27 cellular contexts compared by ENCODE assay signal in genomic region chr10:72818076-72818475, GRCh38.
DNase-seq lines count a peak whose midpoint lies in the region; ATAC-seq, FAIRE-seq and TF ChIP-seq lines count a peak whose summit lies in the region.
"Had no signal": no experiment of that assay in that cellular context is flagged by ENCODE, and none has a peak within 500 bp of the region (broad histone marks: within the 10 kb centered on the region; RNA-seq: fewer than 3 reads in every experiment).

No MANE protein-coding gene starts in this region.

- peaks cover 6% of the 10 kb centered on the region for H3K4me1 Mint-ChIP-seq in endodermal cell

- H3K4me3 ChIP-seq in HepG2 (replicated peaks in 1 of 3; ENCODE audit: insufficient read depth in 1 of 3, low read depth in 2 of 3, low read length in 3 of 3) (no peak overlapping the region), right lobe of liver (no peak overlapping the region), PC-9 (no peak overlapping the region), endodermal cell (ENCODE audit: low read length) (no peak overlapping the region), foreskin fibroblast (ENCODE audit: low read depth in 1 of 2, low read length in 2 of 2) (no peak overlapping the region), colonic mucosa (no peak overlapping the region)
- H3K4me3 ChIP-seq: MG63, SK-N-MC had no signal

- H3F3A ChIP-seq in PC-9 (ENCODE audit: insufficient read depth, low read depth): peaks cover 12% of the 10 kb centered on the region; the same call in 1 of the 2 replicates

- H3K9me2 ChIP-seq in PC-9 (ENCODE audit: insufficient read depth): 0 out of 2 replicates have a peak, but pooled peaks cover 6% of the 10 kb centered on the region

- H3K4me2 ChIP-seq in HepG2 (ENCODE audit: low read depth, low read length) (no peak overlapping the region), PC-9 (no peak overlapping the region)

- peaks cover 15% of the 10 kb centered on the region for H3K9me3 Mint-ChIP-seq in endodermal cell

- 20% methylated on average over 2 of the region's 2 CpGs for WGBS in HepG2 (ENCODE audit: low lambda C conversion rate)
- 27% methylated on average over 2 of the region's 2 CpGs for WGBS in right lobe of liver (ENCODE audit: insufficient coverage, low coverage, low lambda C conversion rate, missing lambda C conversion rate)
- WGBS in endodermal cell (ENCODE audit: insufficient coverage in 1 of 2, insufficient read length in 1 of 2), 2 experiments: 75 to 89% methylated on average over 2 of the region's 2 CpGs

- DNase-seq in HepG2 (ENCODE audit: low spot score) (no peak), right lobe of liver (no peak), PC-9 (no peak), endodermal cell (no peak), renal cortical epithelial cell (ENCODE audit: low read depth) (peak; percentile 18), foreskin fibroblast (no peak), colonic mucosa (no peak)
- DNase-seq: DMS153, GOT3, KG1, MG63, NCI-H1048, NCI-H1417, NCI-H1694, NCI-H2029 treated with DMSO at 0.1 percent for 48 hours, NCI-H2227 treated with DMSO at 0.1 percent for 48 hours, NCI-H510A, NCI-H69, SHP77 treated with DMSO at 0.1 percent for 48 hours had no signal

- BruUV-seq in HepG2 (replicated peaks; lab: Mats Ljungman, UMichigan) (no TSS peak), PC-9 (replicated peaks; lab: Mats Ljungman, UMichigan) (no TSS peak)

- TF ChIP-seq POLR2A in HepG2 (IDR thresholded peaks at IDR 0.05; ENCODE audit: insufficient read depth in 1 of 2, low read depth in 2 of 2, low read length in 2 of 2): no peak
- no peak for TF ChIP-seq POLR2A in right lobe of liver (IDR thresholded peaks at IDR 0.05)

- H3K27ac ChIP-seq in HepG2 (ENCODE audit: extremely low read length, insufficient read depth, low read length) (no peak overlapping the region), right lobe of liver (no peak overlapping the region), PC-9 (0 out of 2 replicates have a peak overlapping the region, but pooled peaks have one; percentile 5), endodermal cell (ENCODE audit: low read depth, low read length) (no peak overlapping the region), colonic mucosa (no peak overlapping the region)
- H3K27ac ChIP-seq: 22Rv1, C4-2B, RWPE1, SK-N-MC had no signal

- intact Hi-C loops in HepG2 (cut with micrococcal nuclease; ENCODE audit: unreplicated experiment): no loop called here
- intact Hi-C loops in right lobe of liver (cut with DNase I): no loop called here
- intact Hi-C loops in PC-9 (cut with micrococcal nuclease; ENCODE audit: unreplicated experiment): no loop called here
- intact Hi-C loops in colonic mucosa (cut with DNase I): no loop called here

- H3K79me2 ChIP-seq in HepG2 (ENCODE audit: insufficient read depth, low read length) (no peaks in the 10 kb centered on the region), PC-9 (ENCODE audit: low read depth) (peaks cover 20% of the 10 kb centered on the region)

- H3K36me3 ChIP-seq in HepG2 (replicated peaks in 1 of 2; ENCODE audit: control insufficient read depth in 1 of 2, insufficient read depth in 2 of 2, low read length in 2 of 2) (no peaks in the 10 kb centered on the region), right lobe of liver (no peaks in the 10 kb centered on the region), PC-9 (ENCODE audit: low read depth) (no peaks in the 10 kb centered on the region), endodermal cell (ENCODE audit: control insufficient read depth, insufficient read depth, low read length) (peaks cover 7% of the 10 kb centered on the region), colonic mucosa (no peaks in the 10 kb centered on the region)
- H3K36me3 ChIP-seq: MG63 had no signal

- TF ChIP-seq CTCF in HepG2 (CRISPR knock-in tag; IDR thresholded peaks at IDR 0.05) (no peak), right lobe of liver (IDR thresholded peaks at IDR 0.05) (no peak), PC-9 (conservative IDR thresholded peaks at IDR 0.05) (no peak), endodermal cell (conservative IDR thresholded peaks at IDR 0.05) (no peak), foreskin fibroblast (IDR thresholded peaks at IDR 0.05; ENCODE audit: low read depth, low read length) (no peak), colonic mucosa (IDR thresholded peaks at IDR 0.05) (no peak)

- ATAC-seq in HepG2 (no peak), right lobe of liver (no peak), GM19467 (IDR thresholded peaks at IDR 0.05; ENCODE audit: unreplicated experiment) (no peak)
- ATAC-seq: Panc1 had no signal

- H2AFZ ChIP-seq in HepG2 (ENCODE audit: low read length): no peak overlapping the region
- H2AFZ ChIP-seq in PC-9: no peak overlapping the region

- FAIRE-seq in HepG2 (lab: Jason Lieb, UNC): peak; percentile 34
- FAIRE-seq: HTR-8/SVneo had no signal

- H3K4me3 Mint-ChIP-seq in endodermal cell: no peak overlapping the region
- H3K4me3 Mint-ChIP-seq: B cell had no signal

- H3K9ac ChIP-seq in HepG2 (ENCODE audit: insufficient read depth, low read depth, low read length) (no peak overlapping the region), endodermal cell (ENCODE audit: extremely low read depth, low read length, poor library complexity, severe bottlenecking) (no peak overlapping the region), colonic mucosa (ENCODE audit: low read depth in 2 of 2, low read length in 2 of 2) (no peak overlapping the region)

- peaks cover 13% of the 10 kb centered on the region for H3K36me3 Mint-ChIP-seq in endodermal cell (ENCODE audit: low read depth)

- H3K27me3 ChIP-seq in HepG2 (ENCODE audit: control insufficient read depth in 1 of 2, insufficient read depth in 2 of 2, low read length in 2 of 2): no peaks in the 10 kb centered on the region
- no peaks in the 10 kb centered on the region for H3K27me3 ChIP-seq in right lobe of liver
- H3K27me3 ChIP-seq in PC-9 (ENCODE audit: insufficient read depth, low read depth): no peaks in the 10 kb centered on the region
- no peaks in the 10 kb centered on the region for H3K27me3 ChIP-seq in endodermal cell (ENCODE audit: control insufficient read depth, insufficient read depth, low read length, poor library complexity, severe bottlenecking)
- no peaks in the 10 kb centered on the region for H3K27me3 ChIP-seq in colonic mucosa
- H3K27me3 ChIP-seq: MG63 had no signal

- in situ Hi-C loops in HepG2 (cut with HindIII; ENCODE audit: extremely low pct_ligation_motif_present, low pct_unique_long_range_greater_than_20kb): no loop called here

- H3K27me3 Mint-ChIP-seq in endodermal cell (ENCODE audit: insufficient read depth): no peaks in the 10 kb centered on the region
- H3K27me3 Mint-ChIP-seq: B cell had no signal

- H3K4me1 ChIP-seq in HepG2 (ENCODE audit: insufficient read depth, low read length) (peaks cover 41% of the 10 kb centered on the region), right lobe of liver (peaks cover 0 to 9% (median 0%) of the 10 kb centered on the region in 4 donors), PC-9 (replicated peaks; ENCODE audit: insufficient read depth) (peaks cover 3% of the 10 kb centered on the region), endodermal cell (ENCODE audit: control insufficient read depth, insufficient read depth, low read length) (no peaks in the 10 kb centered on the region), colonic mucosa (no peaks in the 10 kb centered on the region)

- no peak for TF ChIP-seq EP300 in HepG2 (IDR thresholded peaks at IDR 0.05; ENCODE audit: low read depth in 2 of 2, low read length in 2 of 2)
- TF ChIP-seq EP300 in HepG2 (CRISPR knock-in tag; IDR thresholded peaks at IDR 0.05; ENCODE audit: borderline replicate concordance): no peak

- H3K9me3 ChIP-seq in HepG2 (ENCODE audit: low read length) (no peaks in the 10 kb centered on the region), right lobe of liver (no peaks in the 10 kb centered on the region), PC-9 (ENCODE audit: insufficient read depth, low read depth) (no peaks in the 10 kb centered on the region; the same call in 1 of the 2 replicates), endodermal cell (ENCODE audit: control insufficient read depth, low read length) (peaks cover 15% of the 10 kb centered on the region), colonic mucosa (no peaks in the 10 kb centered on the region)

- CTCF ChIA-PET in HepG2 (lab: Yijun Ruan, JAX; ENCODE audit: low intra/inter-chr PET ratio, low total read pairs): no interaction called here
- CTCF ChIA-PET in PC-9 (lab: Charles Lee): interaction anchor here (0.6 kb wide), 1 partner anchor 16 kb away, joined by 3 read pairs; no protein-coding TSS in a partner anchor

- peak overlapping the region; percentile 28 for H3K27ac Mint-ChIP-seq in endodermal cell
- H3K27ac Mint-ChIP-seq: B cell had no signal

- POLR2A ChIA-PET in HepG2 (lab: Yijun Ruan, JAX): no interaction called here
- POLR2A ChIA-PET in PC-9 (lab: Charles Lee; ENCODE audit: unreplicated experiment): interaction anchor here (0.7 kb wide), 1 partner anchor 125 kb away, joined by 4 read pairs; no protein-coding TSS in a partner anchor

- no peaks in the 10 kb centered on the region for H4K20me1 ChIP-seq in HepG2 (ENCODE audit: insufficient read depth, low read length)
- peaks cover 3% of the 10 kb centered on the region; the same call in 1 of the 2 replicates for H4K20me1 ChIP-seq in PC-9 (ENCODE audit: insufficient read depth)

- no peak for TF ChIP-seq RAD21 in HepG2 (CRISPR knock-in tag; IDR thresholded peaks at IDR 0.05)

TF ChIP-seq in HepG2, 621 proteins besides CTCF, POLR2A, EP300 and RAD21 (continues in another document):
- TF ChIP-seq NFIC (IDR thresholded peaks at IDR 0.05; ENCODE audit: low read length) (no peak), SOX5 (CRISPR knock-in tag; IDR thresholded peaks at IDR 0.05; ENCODE audit: borderline replicate concordance) (0 out of 2 replicates have a peak, but pooled peaks have one; percentile 17), ZNF331 (CRISPR knock-in tag; IDR thresholded peaks at IDR 0.05) (no peak), TCF7 (IDR thresholded peaks at IDR 0.05; ENCODE audit: low read depth) (peak; percentile 42; the same call in 1 of the 2 replicates), ZBTB26 (CRISPR knock-in tag; IDR thresholded peaks at IDR 0.05; ENCODE audit: borderline replicate concordance) (no peak), ZFP36L1 (CRISPR knock-in tag; IDR thresholded peaks at IDR 0.05) (no peak), ZNF558 (CRISPR knock-in tag; IDR thresholded peaks at IDR 0.05; ENCODE audit: borderline replicate concordance) (no peak), SOX13 (IDR thresholded peaks at IDR 0.05) (no peak), SOX13 (CRISPR knock-in tag; conservative IDR thresholded peaks at IDR 0.05 in 1 of 2, IDR thresholded peaks at IDR 0.05 in 1 of 2) (peak in 1 of 2 experiments; percentile 56; a peak in 2 of 4 replicates)
